24 cellular contexts compared by ENCODE assay signal in genomic region chr7:119374436-119374835, GRCh38.
"Had no signal": no experiment of that assay in that cellular context is flagged by ENCODE, and none has a peak within 500 bp of the region (broad histone marks: within the 10 kb centered on the region; RNA-seq: fewer than 3 reads in every experiment).

No MANE protein-coding gene starts in this region.

- DNase-seq: activated CD4-positive, alpha-beta memory T cell treated with anti-CD3 and anti-CD28 coated beads, Interleukin-2, amount 10 ng/mL, durations not matched to agents 7 days and 5 days; activated CD4-positive, alpha-beta T cell treated with anti-CD3 and anti-CD28 coated beads for 1 hour; activated CD4-positive, alpha-beta T cell treated with anti-CD3 and anti-CD28 coated beads for 4 hours; activated CD4-positive, alpha-beta T cell treated with anti-CD3 and anti-CD28 coated beads, Interleukin-2, amount 10 ng/mL, durations not matched to agents 7 days and 5 days; activated CD4-positive, alpha-beta T cell treated with anti-CD3 and anti-CD28 coated beads, Interleukin-2, amount 50 U/mL, for 4 hours; activated CD8-positive, alpha-beta memory T cell treated with anti-CD3 and anti-CD28 coated beads, Interleukin-2, amount 50 U/mL, for 48 hours; activated effector memory CD4-positive, alpha-beta T cell treated with Interleukin-2 at 50 U/mL for 16 hours; activated gamma-delta T cell treated with Interleukin-2 at 50 U/mL for 16 hours; activated naive CD4-positive, alpha-beta T cell treated with anti-CD3 and anti-CD28 coated beads, Interleukin-2, amount 50 U/mL, for 16 hours; activated naive CD4-positive, alpha-beta T cell treated with Interleukin-2 at 50 U/mL for 16 hours; activated T-cell treated with anti-CD3 and anti-CD28 coated beads for 4 hours; activated T-cell treated with anti-CD3 and anti-CD28 coated beads, Interleukin-2, amount 50 U/mL, for 24 hours; activated T-cell treated with anti-CD3 and anti-CD28 coated beads, Interleukin-2, amount 50 U/mL, for 72 hours; amniotic stem cell; anterior cingulate cortex; brain microvascular endothelial cell; colonic mucosa; effector CD8-positive, alpha-beta T cell; esophagus squamous epithelium; foreskin melanocyte; heart right ventricle; T-helper 2 cell had no signal

- ATAC-seq: activated T-cell treated with anti-CD3 and anti-CD28 coated beads, Interleukin-2, amount 50 U/mL, for 72 hours; gastroesophageal sphincter; heart right ventricle; WTC11 had no signal
